11 cellular contexts compared by ENCODE assay signal in genomic region chr6:356828-357251, GRCh38. TPM values are rescaled to one million over a fixed set of nuclear protein-coding genes. Genes with fewer than 3 reads are reported as not detected.
DNase-seq lines count a peak whose midpoint lies in the region; ATAC-seq and TF ChIP-seq lines count a peak whose summit lies in the region.
"Had no signal": no experiment of that assay in that cellular context is flagged by ENCODE, and none has a peak within 500 bp of the region (broad histone marks: within the 10 kb centered on the region; RNA-seq: fewer than 3 reads in every experiment).

No MANE protein-coding gene starts in this region.

- CTCF ChIA-PET in WTC11 (lab: Charles Lee), result no interaction called here

- H3K4me3 ChIP-seq in mucosa of descending colon, result no peak overlapping the region
- H3K4me3 ChIP-seq: body of pancreas had no signal

- intact Hi-C loops in mucosa of descending colon (cut with DNase I, micrococcal nuclease), result no loop called here

- POLR2A ChIA-PET in WTC11 (lab: Charles Lee), result no interaction called here

- TF ChIP-seq CTCF in mucosa of descending colon (IDR thresholded peaks at IDR 0.05) (no peak), WTC11 (IDR thresholded peaks at IDR 0.05) (no peak)

- no peaks in the 10 kb centered on the region for H3K4me1 ChIP-seq in mucosa of descending colon (ENCODE audit: low read depth)
- H3K4me1 ChIP-seq: body of pancreas had no signal

- H3K36me3 ChIP-seq in mucosa of descending colon (ENCODE audit: low read depth), result no peaks in the 10 kb centered on the region

- DNase-seq in mucosa of descending colon (peak in 2 of 3 donors; percentile 35 to 61), amygdala (lab: John Stamatoyannopoulos, UW) (no peak), WTC11 (ENCODE audit: low spot score) (no peak), NCI-H510A (lab: John Stamatoyannopoulos, UW) (no peak)
- DNase-seq: body of pancreas, NCI-H1417, OCI-M1, small intestine had no signal

- peaks cover 4% of the 10 kb centered on the region; the same call in 1 of the 2 replicates for H3K4me1 Mint-ChIP-seq in WTC11

- H3K9me3 ChIP-seq in mucosa of descending colon, result peaks cover 26% of the 10 kb centered on the region
- H3K9me3 ChIP-seq: body of pancreas had no signal

- no peak overlapping the region for H3K4me3 Mint-ChIP-seq in WTC11

- peaks cover 5% of the 10 kb centered on the region for H3K27me3 Mint-ChIP-seq in WTC11 (ENCODE audit: low read depth)

- peaks cover 69% of the 10 kb centered on the region for H3K36me3 Mint-ChIP-seq in WTC11

- H3K27ac Mint-ChIP-seq in WTC11, result no peak overlapping the region

- H3K9me3 Mint-ChIP-seq in WTC11, result peaks cover 54% of the 10 kb centered on the region

- peak; percentile 49 for ATAC-seq in GM18867 (IDR thresholded peaks at IDR 0.05; ENCODE audit: unreplicated experiment)
- ATAC-seq in GM21390 (IDR thresholded peaks at IDR 0.05; ENCODE audit: unreplicated experiment), result peak; percentile 47
- ATAC-seq in HG03342 (IDR thresholded peaks at IDR 0.05; ENCODE audit: unreplicated experiment), result peak; percentile 44
- peak; percentile 21 for ATAC-seq in mucosa of descending colon
- no peak for ATAC-seq in WTC11
- ATAC-seq: body of pancreas had no signal

TF ChIP-seq in WTC11, 78 proteins besides CTCF, POLR2A, EP300 and RAD21:
- TF ChIP-seq ZNF396 (CRISPR knock-in tag; IDR thresholded peaks at IDR 0.05; ENCODE audit: borderline replicate concordance), result no peak
- no peak for TF ChIP-seq ZNF138 (CRISPR knock-in tag; conservative IDR thresholded peaks at IDR 0.05)
- TF ChIP-seq FOXK1 (CRISPR knock-in tag; IDR thresholded peaks at IDR 0.05), result no peak
- no peak for TF ChIP-seq ZNF317 (CRISPR knock-in tag; IDR thresholded peaks at IDR 0.05; ENCODE audit: borderline replicate concordance, low read depth)
- TF ChIP-seq ZNF416 (CRISPR knock-in tag; IDR thresholded peaks at IDR 0.05), result no peak
- no peak for TF ChIP-seq CREB1 (CRISPR knock-in tag; IDR thresholded peaks at IDR 0.05)
- no peak for TF ChIP-seq STAT6 (CRISPR knock-in tag; conservative IDR thresholded peaks at IDR 0.05; ENCODE audit: low read depth)
- TF ChIP-seq ZSCAN18 (CRISPR knock-in tag; IDR thresholded peaks at IDR 0.05), result no peak
- TF ChIP-seq TEAD4 (CRISPR knock-in tag; IDR thresholded peaks at IDR 0.05), result no peak
- no peak for TF ChIP-seq TEAD1 (CRISPR knock-in tag; IDR thresholded peaks at IDR 0.05)

RNA-seq across cellular contexts. Expression of gene IRF4, which starts 34.7 kb away (rescaled TPM):
- total RNA-seq in mucosa of descending colon (10 to 100 TPM in 1 of 3 donors, 1 to 10 TPM in 2; 2.8 to 10.5 (median 4.5) TPM), WTC11 (2021) (1.6 to 2.2 TPM (median 2.2 TPM) in 3 replicates)

Comparison
In these comparisons a context has a peak if more than half of its experiments do, and no peak if none do; other contexts are left out.
1. DNase-seq: peak in mucosa of descending colon (2 of 3); none in amygdala (0 of 56), WTC11 (single experiment) and NCI-H510A (single experiment).